ENCODE assay signal across 12 cellular contexts in genomic region chr6:32665621-32666140, GRCh38. TPM values are rescaled to one million over a fixed set of nuclear protein-coding genes. Genes with fewer than 3 reads are reported as not detected.
DNase-seq lines count a peak whose midpoint lies in the region; TF ChIP-seq lines count a peak whose summit lies in the region.
"Had no signal": no experiment of that assay in that cellular context is flagged by ENCODE, and none has a peak within 500 bp of the region (broad histone marks: within the 10 kb centered on the region; RNA-seq: fewer than 3 reads in every experiment).

No MANE protein-coding gene starts in this region.

- H3K9ac ChIP-seq in duodenal mucosa (ENCODE audit: low read depth in 1 of 2, low read length in 2 of 2) (peak overlapping the region in 1 of 2 donors; percentile 77), neural progenitor cell (no peak overlapping the region), mesendoderm (ENCODE audit: low read length) (no peak overlapping the region)

- H3K4me1 ChIP-seq in duodenal mucosa (ENCODE audit: control insufficient read depth in 1 of 2, insufficient read depth in 2 of 2, low read length in 2 of 2) (peaks cover 8 to 22% of the 10 kb centered on the region in 2 donors), neural progenitor cell (no peaks in the 10 kb centered on the region), mesendoderm (ENCODE audit: control insufficient read depth, low read depth, low read length) (no peaks in the 10 kb centered on the region)
- H3K4me1 ChIP-seq: A549, right lobe of liver had no signal

- H3K27ac Mint-ChIP-seq in IgD-negative memory B cell (peak overlapping the region; percentile 94 to 99 (median 98)), neural progenitor cell (no peak overlapping the region)

- H2BK5ac ChIP-seq in mesendoderm (ENCODE audit: low read length) = no peak overlapping the region

- H2BK15ac ChIP-seq in mesendoderm (replicated peaks; ENCODE audit: low read depth) = no peak overlapping the region

- no peak overlapping the region for H4K5ac ChIP-seq in mesendoderm (ENCODE audit: low read length)

- H3K4me3 Mint-ChIP-seq in IgD-negative memory B cell = peak overlapping the region; percentile 94 to 100 (median 99)
- H3K4me3 Mint-ChIP-seq in neural progenitor cell = peak overlapping the region; percentile 79

- H3K27me3 Mint-ChIP-seq in IgD-negative memory B cell (peaks cover 4% of the 10 kb centered on the region), neural progenitor cell (ENCODE audit: insufficient read depth, low read depth) (peaks cover 28% of the 10 kb centered on the region)

- H3K4me1 Mint-ChIP-seq in IgD-negative memory B cell = peaks cover 43 to 61% (median 52%) of the 10 kb centered on the region in 3 donors
- H3K4me1 Mint-ChIP-seq in neural progenitor cell = peaks cover 11% of the 10 kb centered on the region

- TF ChIP-seq CTCF in neural progenitor cell (IDR thresholded peaks at IDR 0.05) = no peak

- DNase-seq in NOMO-1 treated with DMSO at 0.1 percent for 48 hours (lab: John Stamatoyannopoulos, UW; ENCODE audit: unreplicated experiment) = peak; percentile 12
- DNase-seq in NOMO-1 treated with dmso at 0.1 percent for 144 hours (lab: John Stamatoyannopoulos, UW; ENCODE audit: unreplicated experiment) = no peak
- no peak for DNase-seq in neural progenitor cell (ENCODE audit: low spot score)
- DNase-seq in stimulated activated CD8-positive, alpha-beta memory T cell treated with anti-CD3 and anti-CD28 coated beads, Interleukin-4, amount 100 ng/mL, for 48 hours = no peak
- DNase-seq in mesendoderm = no peak
- no peak for DNase-seq in NCI-H2171 (lab: John Stamatoyannopoulos, UW)
- DNase-seq: right lobe of liver had no signal

- no peak overlapping the region for H3K4ac ChIP-seq in mesendoderm (ENCODE audit: low read depth, low read length)

- H3K27me3 ChIP-seq in duodenal mucosa (ENCODE audit: control insufficient read depth in 1 of 2, insufficient read depth in 2 of 2, low read length in 2 of 2) (no peaks in the 10 kb centered on the region), neural progenitor cell (peaks cover 10% of the 10 kb centered on the region), mesendoderm (ENCODE audit: insufficient read depth, low read length, poor library complexity) (no peaks in the 10 kb centered on the region)
- H3K27me3 ChIP-seq: right lobe of liver had no signal

- no peak overlapping the region for H4K8ac ChIP-seq in mesendoderm (ENCODE audit: low read depth, low read length)

- H3K79me2 ChIP-seq in neural progenitor cell (ENCODE audit: low read depth) (no peaks in the 10 kb centered on the region), mesendoderm (ENCODE audit: control insufficient read depth, insufficient read depth, low read length) (no peaks in the 10 kb centered on the region)

- H3K18ac ChIP-seq in mesendoderm (ENCODE audit: low read length) = no peak overlapping the region

- H3F3A ChIP-seq in neural progenitor cell (ENCODE audit: low read depth) = no peaks in the 10 kb centered on the region

- H3K36me3 Mint-ChIP-seq in IgD-negative memory B cell (peaks cover 13% of the 10 kb centered on the region), neural progenitor cell (peaks cover 2% of the 10 kb centered on the region)

- no peak overlapping the region for H2BK120ac ChIP-seq in mesendoderm (ENCODE audit: low read depth, low read length)

- no peaks in the 10 kb centered on the region for H3K79me1 ChIP-seq in mesendoderm (ENCODE audit: low read length)

- peak overlapping the region; percentile 72 for H3K4me2 ChIP-seq in neural progenitor cell
- no peak overlapping the region for H3K4me2 ChIP-seq in mesendoderm (ENCODE audit: low read length)
- H3K4me2 ChIP-seq: A549 had no signal

- H3K9me3 ChIP-seq in duodenal mucosa (ENCODE audit: control insufficient read depth in 1 of 2, low read length in 2 of 2) (no peaks in the 10 kb centered on the region), neural progenitor cell (ENCODE audit: low read depth) (no peaks in the 10 kb centered on the region)
- H3K9me3 ChIP-seq: A549, right lobe of liver had no signal

- H3K36me3 ChIP-seq in duodenal mucosa (ENCODE audit: control insufficient read depth in 1 of 2, insufficient read depth in 2 of 2, low read length in 2 of 2) (peaks cover 0 to 6% of the 10 kb centered on the region in 2 donors), neural progenitor cell (no peaks in the 10 kb centered on the region), mesendoderm (ENCODE audit: control insufficient read depth, insufficient read depth, low read length) (no peaks in the 10 kb centered on the region)
- H3K36me3 ChIP-seq: right lobe of liver had no signal

- H3K4me3 ChIP-seq in duodenal mucosa (ENCODE audit: low read depth in 1 of 2, low read length in 2 of 2) (peak overlapping the region in 1 of 2 donors; percentile 82), neural progenitor cell (peak overlapping the region; percentile 65), mesendoderm (ENCODE audit: low read length) (no peak overlapping the region)
- H3K4me3 ChIP-seq: A549 had no signal

- no peak overlapping the region for H3K23ac ChIP-seq in mesendoderm (ENCODE audit: low read length)

- H3K9me3 Mint-ChIP-seq in IgD-negative memory B cell = no peaks in the 10 kb centered on the region
- H3K9me3 Mint-ChIP-seq in neural progenitor cell = no peaks in the 10 kb centered on the region

- H3K56ac ChIP-seq in mesendoderm (ENCODE audit: low read length) = no peak overlapping the region

- H3K27ac ChIP-seq in duodenal mucosa (ENCODE audit: low read depth, low read length) = peak overlapping the region; percentile 59
- no peak overlapping the region for H3K27ac ChIP-seq in neural progenitor cell
- no peak overlapping the region for H3K27ac ChIP-seq in mesendoderm (ENCODE audit: low read depth, low read length)
- H3K27ac ChIP-seq: A549 had no signal

- no peak overlapping the region for H2AK5ac ChIP-seq in mesendoderm (ENCODE audit: low read length)

- no CpG with 5 or more reads among the region's 3 CpGs for WGBS in mesendoderm (ENCODE audit: extremely low coverage, insufficient coverage, low lambda C conversion rate)

- no peak overlapping the region for H2AFZ ChIP-seq in neural progenitor cell (replicated peaks)

- no peaks in the 10 kb centered on the region for H4K20me1 ChIP-seq in neural progenitor cell (ENCODE audit: low read depth)

RNA-seq across cellular contexts. Expression of gene HLA-DQB1, which starts 0.8 kb away (rescaled TPM):
- polyA plus RNA-seq in IgD-negative memory B cell = 155 TPM
- total RNA-seq in neural progenitor cell (ENCODE audit: low replicate concordance) = 4.7 and 6.6 TPM in 2 replicates
- polyA plus RNA-seq in mesendoderm (2013, experiment 1 of 2) = 0.66 TPM
- 0.63 TPM for polyA plus RNA-seq in mesendoderm (2013, experiment 2 of 2)
- total RNA-seq: fibroblast of villous mesenchyme, HT1080 had no signal
- polyA plus RNA-seq: A549 had no signal

RNA-seq across cellular contexts. Expression of gene HLA-DQA1, which starts 28.5 kb away (rescaled TPM):
- 377 TPM for polyA plus RNA-seq in IgD-negative memory B cell
- total RNA-seq in neural progenitor cell (ENCODE audit: low replicate concordance) = not detected in 2 replicates
- 0.07 TPM for polyA plus RNA-seq in mesendoderm (2013, experiment 1 of 2)
- not detected for polyA plus RNA-seq in mesendoderm (2013, experiment 2 of 2)
- total RNA-seq: fibroblast of villous mesenchyme, HT1080 had no signal
- polyA plus RNA-seq: A549 had no signal
